Comparison of ENCODE assay signal across 9 cellular contexts in the genomic region with DNA sequence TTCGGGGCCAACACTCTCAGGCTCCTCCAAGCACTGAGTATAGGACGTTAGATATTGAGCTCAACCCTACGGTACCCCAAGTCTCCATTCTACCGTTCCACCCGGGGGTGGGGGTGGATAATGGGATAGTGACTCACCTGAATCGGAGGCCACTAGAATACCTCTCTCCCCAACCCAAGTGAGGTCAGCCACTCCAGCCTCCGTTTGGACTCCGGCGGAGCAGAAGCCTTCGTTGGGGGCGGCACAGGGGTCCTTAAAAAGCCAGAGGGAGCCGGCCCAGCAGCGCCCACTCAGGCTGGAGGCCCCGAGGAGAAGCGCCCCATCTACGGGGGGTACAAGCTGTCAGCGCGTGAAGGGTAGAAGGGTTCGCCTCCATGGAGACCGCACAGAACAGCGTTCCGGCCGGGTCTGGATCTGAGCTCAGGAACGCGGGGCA. TPM values are rescaled to one million over a fixed set of nuclear protein-coding genes. Genes with fewer than 3 reads are reported as not detected.
A peak's percentile ranks its signal among the peaks of the same experiment; 100 is the strongest.
DNase-seq lines count a peak whose midpoint lies in the region; ATAC-seq and TF ChIP-seq lines count a peak whose summit lies in the region.
"Had no signal": no experiment of that assay in that cellular context is flagged by ENCODE, and none has a peak within 500 bp of the region (broad histone marks: within the 10 kb centered on the region; RNA-seq: fewer than 3 reads in every experiment).

No MANE protein-coding gene starts in this region.

- no peak overlapping the region for H2AK5ac ChIP-seq in mesenchymal stem cell (ENCODE audit: low read length, severe bottlenecking)

- peak overlapping the region; percentile 11 for H2BK5ac ChIP-seq in mesenchymal stem cell (ENCODE audit: low read depth, low read length, poor library complexity, severe bottlenecking)

- H3K14ac ChIP-seq in mesenchymal stem cell (ENCODE audit: low read length in 2 of 2) = peak overlapping the region in 1 of 2 experiments; percentile 61

- H3K9ac ChIP-seq in mesenchymal stem cell (ENCODE audit: low read length) = peak overlapping the region; percentile 99

- peak overlapping the region; percentile 100 for H3K4me3 Mint-ChIP-seq in HFFc6

- peak overlapping the region; percentile 86 for H2AFZ ChIP-seq in mesenchymal stem cell (ENCODE audit: low read depth, low read length)

- H4K8ac ChIP-seq in mesenchymal stem cell (ENCODE audit: low read length) = peak overlapping the region; percentile 21

- H2BK120ac ChIP-seq in mesenchymal stem cell (ENCODE audit: low read depth, low read length) = peak overlapping the region; percentile 64

- peak overlapping the region in 1 of 2 experiments; percentile 95 for H3K4ac ChIP-seq in mesenchymal stem cell (ENCODE audit: low read depth in 1 of 2, low read length in 2 of 2)

- peaks cover 52% of the 10 kb centered on the region for H3K36me3 Mint-ChIP-seq in HFFc6 (ENCODE audit: low read depth)

- no peak overlapping the region for H2BK15ac ChIP-seq in mesenchymal stem cell (ENCODE audit: low read depth, poor library complexity, severe bottlenecking)

- H3K27ac ChIP-seq in RWPE2 (ENCODE audit: poor library complexity, severe bottlenecking) = peak overlapping the region; percentile 49
- H3K27ac ChIP-seq in mesenchymal stem cell (ENCODE audit: low read length, poor library complexity, severe bottlenecking) = no peak overlapping the region
- H3K27ac ChIP-seq in thoracic aorta = peak overlapping the region; percentile 57 to 58

- peak overlapping the region in 1 of 2 experiments; percentile 47 for H2BK12ac ChIP-seq in mesenchymal stem cell (ENCODE audit: low read length in 2 of 2)

- no peak for TF ChIP-seq CTCF in GM12865 (IDR thresholded peaks at IDR 0.05; ENCODE audit: insufficient read depth, low read depth, low read length, missing control alignments)
- TF ChIP-seq CTCF in HFFc6 (IDR thresholded peaks at IDR 0.05) = no peak
- no peak for TF ChIP-seq CTCF in RWPE2 (IDR thresholded peaks at IDR 0.05; ENCODE audit: poor library complexity, severe bottlenecking)
- TF ChIP-seq CTCF in thoracic aorta (IDR thresholded peaks at IDR 0.05) = no peak

- ATAC-seq in RWPE2 (ENCODE audit: low read depth) = peak; percentile 38
- ATAC-seq in thoracic aorta (ENCODE audit: insufficient number of reproducible peaks, low FRiP score, low read depth) = no peak

- H3K27ac Mint-ChIP-seq in HFFc6 = peak overlapping the region; percentile 99

- H3K4me1 Mint-ChIP-seq in HFFc6 (ENCODE audit: low read depth) = peaks cover 51% of the 10 kb centered on the region

- peaks cover 18% of the 10 kb centered on the region for H3K4me1 ChIP-seq in RWPE2 (ENCODE audit: insufficient read depth, poor library complexity, severe bottlenecking)
- peaks cover 3% of the 10 kb centered on the region for H3K4me1 ChIP-seq in mesenchymal stem cell (ENCODE audit: control insufficient read depth, insufficient read depth, low read depth, low read length)
- H3K4me1 ChIP-seq in thoracic aorta (ENCODE audit: control insufficient read depth in 1 of 2, low read depth in 2 of 2) = peaks cover 24 to 47% of the 10 kb centered on the region in 2 donors

- H4K91ac ChIP-seq in mesenchymal stem cell (ENCODE audit: low read length) = no peak overlapping the region

- H3K18ac ChIP-seq in mesenchymal stem cell (ENCODE audit: low read depth in 1 of 2, low read length in 2 of 2) = peak overlapping the region in 1 of 2 experiments; percentile 75

- no peak for DNase-seq in GM12865 (ENCODE audit: low read depth)
- DNase-seq in HFFc6 = no peak
- DNase-seq in RWPE2 (ENCODE audit: low spot score) = peak; percentile 56
- peak; percentile 6 for DNase-seq in cerebellar cortex (ENCODE audit: low spot score)
- no peak for DNase-seq in mesenchymal stem cell
- DNase-seq in thoracic aorta (ENCODE audit: low spot score) = no peak
- DNase-seq in SKM-1 (lab: John Stamatoyannopoulos, UW; ENCODE audit: unreplicated experiment) = no peak
- no peak for DNase-seq in H4 (ENCODE audit: low spot score)

- peak overlapping the region in 1 of 2 experiments; percentile 50 for H3K23ac ChIP-seq in mesenchymal stem cell (ENCODE audit: low read length in 2 of 2)

- H3K9me3 Mint-ChIP-seq in HFFc6 = no peaks in the 10 kb centered on the region

- H3K36me3 ChIP-seq in RWPE2 (ENCODE audit: low read depth) (peaks cover 66% of the 10 kb centered on the region), mesenchymal stem cell (ENCODE audit: control insufficient read depth in 1 of 2, insufficient read depth in 2 of 2, low read depth in 1 of 2, low read length in 2 of 2) (peaks cover 4 to 62% of the 10 kb centered on the region in 2 experiments), thoracic aorta (peaks cover 5% of the 10 kb centered on the region)

- 3% methylated on average over 21 of the region's 25 CpGs for WGBS in mesenchymal stem cell

- H3K79me1 ChIP-seq in mesenchymal stem cell (replicated peaks; ENCODE audit: low read length, poor library complexity, severe bottlenecking) = peaks cover 27% of the 10 kb centered on the region

- peaks cover 8% of the 10 kb centered on the region for H3K27me3 Mint-ChIP-seq in HFFc6 (ENCODE audit: insufficient read depth)

- H3K4me3 ChIP-seq in GM12865 (ENCODE audit: low read depth, low read length) = peak overlapping the region; percentile 85
- H3K4me3 ChIP-seq in RWPE2 (ENCODE audit: severe bottlenecking) = peak overlapping the region; percentile 80
- peak overlapping the region; percentile 97 to 99 for H3K4me3 ChIP-seq in mesenchymal stem cell (ENCODE audit: insufficient read depth in 1 of 2, low read depth in 1 of 2, low read length in 2 of 2)
- H3K4me3 ChIP-seq in thoracic aorta = peak overlapping the region; percentile 79

- H3K27me3 ChIP-seq in RWPE2 (ENCODE audit: insufficient read depth, poor library complexity, severe bottlenecking) (no peaks in the 10 kb centered on the region), mesenchymal stem cell (ENCODE audit: control insufficient read depth in 1 of 2, insufficient read depth in 1 of 2, low read length in 2 of 2) (no peaks in the 10 kb centered on the region), thoracic aorta (replicated peaks; ENCODE audit: insufficient read depth) (no peaks in the 10 kb centered on the region)

- no peaks in the 10 kb centered on the region for H3K9me3 ChIP-seq in RWPE2 (ENCODE audit: severe bottlenecking)
- H3K9me3 ChIP-seq in mesenchymal stem cell (ENCODE audit: control insufficient read depth, low read length) = no peaks in the 10 kb centered on the region
- no peaks in the 10 kb centered on the region for H3K9me3 ChIP-seq in thoracic aorta

- H3K4me2 ChIP-seq in mesenchymal stem cell (ENCODE audit: low read length, poor library complexity, severe bottlenecking) = peak overlapping the region; percentile 67

RNA-seq across cellular contexts. Expression of gene WDR77, which starts 0.6 kb away (rescaled TPM):
- total RNA-seq in HFFc6 (2021; fragmentation: NEBNext Ultra II Directional; extraction: Animal tissue kit (Norgen Biotek cat#: 25700)) = 10 to 100 TPM; 42.5 to 53.7 (median 47.7) TPM
- 23.8 TPM for polyA plus RNA-seq in mesenchymal stem cell (2013, experiment 1 of 2)
- polyA plus RNA-seq in mesenchymal stem cell (2013, experiment 2 of 2) = 23.2 TPM
- total RNA-seq in thoracic aorta = 10 to 100 TPM; 24.9 to 40.6 TPM
- 62.6 TPM in 2 replicates for total RNA-seq in H4 (2014; rRNA removed; shearing (Covaris generic))

RNA-seq across cellular contexts. Expression of gene ATP5PB, which starts 0.8 kb away (rescaled TPM):
- total RNA-seq in HFFc6 (2021; fragmentation: NEBNext Ultra II Directional; extraction: Animal tissue kit (Norgen Biotek cat#: 25700)) = 100 to 1,000 TPM; 253 to 293 (median 285) TPM
- 268 TPM for polyA plus RNA-seq in mesenchymal stem cell (2013, experiment 1 of 2)
- 284 TPM for polyA plus RNA-seq in mesenchymal stem cell (2013, experiment 2 of 2)
- total RNA-seq in thoracic aorta = 10 to 100 TPM; 92.1 to 99.9 TPM
- total RNA-seq in H4 (2014; rRNA removed; shearing (Covaris generic)) = 558 and 580 TPM in 2 replicates

RNA-seq across cellular contexts. Expression of gene OVGP1, which starts 21.0 kb away (rescaled TPM):
- under 1 TPM in 5 of 6 experiments, not detected in 1; 0.09 to 0.74 (median 0.14) TPM for total RNA-seq in HFFc6 (2021; fragmentation: NEBNext Ultra II Directional; extraction: Animal tissue kit (Norgen Biotek cat#: 25700))
- polyA plus RNA-seq in mesenchymal stem cell (2013, experiment 1 of 2) = 1.2 TPM
- polyA plus RNA-seq in mesenchymal stem cell (2013, experiment 2 of 2) = 1.3 TPM
- total RNA-seq in thoracic aorta = 10 to 100 TPM in 1 of 2 donors, 1 to 10 TPM in 1; 1.6 to 11.5 TPM
- total RNA-seq in H4 (2014; rRNA removed; shearing (Covaris generic)) = 0.25 TPM in 1 of 2 replicates, not detected in the other

RNA-seq across cellular contexts. Expression of gene C1orf162, which starts 25.3 kb away (rescaled TPM):
- under 1 TPM in 2 of 6 experiments, not detected in 4; 0.33 to 0.52 TPM for total RNA-seq in HFFc6 (2021; fragmentation: NEBNext Ultra II Directional; extraction: Animal tissue kit (Norgen Biotek cat#: 25700))
- 0.07 TPM for polyA plus RNA-seq in mesenchymal stem cell (2013, experiment 1 of 2)
- polyA plus RNA-seq in mesenchymal stem cell (2013, experiment 2 of 2) = 0.08 TPM
- 10 to 100 TPM; 27.5 to 31.4 TPM for total RNA-seq in thoracic aorta
- total RNA-seq in H4 (2014; rRNA removed; shearing (Covaris generic)) = not detected in 2 replicates

RNA-seq across cellular contexts. Expression of gene ADORA3, which starts 54.9 kb away (rescaled TPM):
- not detected for total RNA-seq in HFFc6 (2021; fragmentation: NEBNext Ultra II Directional; extraction: Animal tissue kit (Norgen Biotek cat#: 25700))
- polyA plus RNA-seq in mesenchymal stem cell (2013, experiment 1 of 2) = 0.06 TPM
- not detected for polyA plus RNA-seq in mesenchymal stem cell (2013, experiment 2 of 2)
- 10 to 100 TPM in 1 of 2 donors, 1 to 10 TPM in 1; 6.2 to 29.5 TPM for total RNA-seq in thoracic aorta
- not detected in 2 replicates for total RNA-seq in H4 (2014; rRNA removed; shearing (Covaris generic))
- total RNA-seq: activated CD8-positive, alpha-beta memory T cell treated with anti-CD3 and anti-CD28 coated beads for 36 hours had no signal

Comparison
In these comparisons a context has a peak if more than half of its experiments do, and no peak if none do; other contexts are left out.
1. DNase-seq: peak in RWPE2 (single experiment) and cerebellar cortex (single experiment); none in GM12865 (single experiment), HFFc6 (single experiment), mesenchymal stem cell (single experiment), thoracic aorta (single experiment), SKM-1 (single experiment) and H4 (single experiment).
2. Peak in every context shown above with its lines, with median percentiles within 50 percentile points of each other: H3K4me3 ChIP-seq.